2 cellular contexts compared by ENCODE assay signal in the genomic region with DNA sequence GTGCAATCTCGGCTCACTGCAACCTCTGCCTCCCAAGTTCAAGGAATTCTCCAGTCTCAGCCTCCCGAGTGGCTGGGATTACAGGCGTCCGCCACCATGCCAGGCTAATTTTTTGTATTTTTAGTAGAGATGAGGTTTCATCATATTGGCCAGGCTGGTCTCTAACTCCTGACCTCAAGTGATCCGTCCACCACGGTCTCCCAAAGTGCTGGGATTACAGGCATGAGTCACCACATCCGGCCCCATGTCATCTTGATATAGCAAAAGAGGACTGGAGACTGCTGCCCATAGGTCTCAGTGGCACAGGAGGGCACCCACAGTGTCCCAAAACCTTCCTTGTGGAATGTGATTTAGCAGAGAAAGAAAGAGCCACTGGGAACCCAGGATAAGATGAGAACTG.
A peak's percentile ranks its signal among the peaks of the same experiment; 100 is the strongest.
TF ChIP-seq lines count a peak whose summit lies in the region.
"Not testable (repeated sequence)": the region's sequence is repeated elsewhere in the genome, so short reads cannot be mapped to it uniquely, and the experiment has no call there.

No MANE protein-coding gene starts in this region.

TF ChIP-seq in A549, 52 proteins besides CTCF, POLR2A, EP300 and RAD21:
- not testable (repeated sequence) for TF ChIP-seq FOSL2 (IDR thresholded peaks at IDR 0.05)
- peak; percentile 47; the same call in 1 of the 2 replicates for TF ChIP-seq FOSL2 (CRISPR knock-in tag; IDR thresholded peaks at IDR 0.05)

TF ChIP-seq in K562, 482 proteins besides CTCF, POLR2A, EP300 and RAD21:
- peak; percentile 67 for TF ChIP-seq JUND (IDR thresholded peaks at IDR 0.05; ENCODE audit: borderline replicate concordance, low read depth, low read length)
- TF ChIP-seq JUND (tag; IDR thresholded peaks at IDR 0.05; ENCODE audit: borderline replicate concordance, low read depth, low read length): peak; percentile 25; the same call in 1 of the 3 replicates
- 0 out of 2 replicates have a peak, but pooled peaks have one; percentile 21 for TF ChIP-seq SMARCA4 (IDR thresholded peaks at IDR 0.05)
- 0 out of 2 replicates have a peak, but pooled peaks have one; percentile 30 for TF ChIP-seq ARID1B (IDR thresholded peaks at IDR 0.05)
- 0 out of 2 replicates have a peak, but pooled peaks have one; percentile 24 for TF ChIP-seq DPF2 (IDR thresholded peaks at IDR 0.05)
- TF ChIP-seq, protein P1, sequence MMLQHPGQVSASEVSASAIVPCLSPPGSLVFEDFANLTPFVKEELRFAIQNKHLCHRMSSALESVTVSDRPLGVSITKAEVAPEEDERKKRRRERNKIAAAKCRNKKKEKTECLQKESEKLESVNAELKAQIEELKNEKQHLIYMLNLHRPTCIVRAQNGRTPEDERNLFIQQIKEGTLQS (IDR thresholded peaks at IDR 0.05): peak; percentile 82
- TF ChIP-seq, protein P1 (CRISPR knock-in tag; conservative IDR thresholded peaks at IDR 0.05): not testable (repeated sequence)
- peak; percentile 82 for TF ChIP-seq FOSL1 (tag; conservative IDR thresholded peaks at IDR 0.05)
- TF ChIP-seq CEBPG (CRISPR knock-in tag; IDR thresholded peaks at IDR 0.05): not testable (repeated sequence)
- TF ChIP-seq CEBPG (tag; conservative IDR thresholded peaks at IDR 0.05 in 1 of 2, IDR thresholded peaks at IDR 0.05 in 1 of 2): peak in 1 of 2 experiments; percentile 51; a peak in 1 of 4 replicates
- 0 out of 2 replicates have a peak, but pooled peaks have one; percentile 43 for TF ChIP-seq ETV1 (tag; conservative IDR thresholded peaks at IDR 0.05; ENCODE audit: low read depth)
